Comparison of ENCODE assay signal across 8 cellular contexts in the genomic region with DNA sequence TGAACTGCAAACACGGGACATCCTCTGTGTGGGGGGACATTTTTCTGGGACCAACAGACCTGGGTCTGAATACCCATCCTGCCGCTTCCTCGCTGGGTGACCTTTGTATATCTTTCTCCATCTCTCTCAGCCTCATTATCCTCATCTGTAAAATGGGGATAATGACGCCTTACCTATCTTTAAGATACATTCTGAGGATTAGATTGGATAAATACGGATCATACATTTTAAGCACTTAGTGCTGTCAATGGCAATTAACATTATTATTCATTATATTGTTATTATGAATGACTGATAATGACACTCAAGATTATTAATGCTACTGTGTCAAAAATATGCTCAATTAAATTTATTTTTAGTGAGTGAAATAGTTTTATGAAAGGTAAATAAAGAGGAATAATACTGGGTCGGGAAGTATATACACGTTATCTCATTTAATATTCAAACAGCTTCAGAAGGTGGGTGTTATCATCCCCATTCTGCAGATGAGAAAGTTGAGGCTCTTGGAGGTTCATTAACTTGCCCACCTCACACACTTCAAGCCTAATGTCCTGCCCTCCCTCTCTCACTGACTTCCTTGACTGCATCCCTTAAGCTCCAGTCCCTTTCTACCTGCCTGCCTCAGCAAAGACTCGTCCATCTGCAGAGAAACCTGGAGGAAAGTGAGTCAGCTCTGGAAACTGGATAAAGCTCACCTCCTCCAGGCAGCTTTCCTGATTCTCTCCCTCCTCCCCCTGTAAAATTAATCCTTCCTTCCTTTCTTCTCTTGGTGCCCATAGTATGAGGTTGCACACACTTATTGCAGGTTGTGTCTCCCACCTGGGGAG.
DNase-seq lines count a peak whose midpoint lies in the region; ATAC-seq and TF ChIP-seq lines count a peak whose summit lies in the region.

No MANE protein-coding gene starts in this region.

- H3K36me3 ChIP-seq in DND-41 (ENCODE audit: insufficient read depth, low read length) (no peaks in the 10 kb centered on the region), SJSA1 (no peaks in the 10 kb centered on the region), esophagus squamous epithelium (no peaks in the 10 kb centered on the region), prostate gland (no peaks in the 10 kb centered on the region)

- no peak for ATAC-seq in DND-41 (ENCODE audit: insufficient read depth, low read depth)

- TF ChIP-seq POLR2A in esophagus squamous epithelium (IDR thresholded peaks at IDR 0.05) (no peak), prostate gland (IDR thresholded peaks at IDR 0.05) (no peak)

- TF ChIP-seq CTCF in DND-41 (IDR thresholded peaks at IDR 0.05; ENCODE audit: borderline replicate concordance, extremely low read depth, low read length, poor library complexity, severe bottlenecking) (no peak), esophagus squamous epithelium (IDR thresholded peaks at IDR 0.05) (no peak), prostate gland (IDR thresholded peaks at IDR 0.05) (no peak)

- intact Hi-C loops in esophagus squamous epithelium (cut with DNase I) (no loop called here), prostate gland (cut with DNase I) (loop anchor here (5.0 to 10.0 kb wide), 2 partner anchors 108 to 390 kb away; partner anchors contain the start of gene FGGY), posterior vena cava (cut with DNase I) (loop anchor here in 1 of 2 donors (10.0 kb wide), 1 partner anchor 240 kb away; no protein-coding TSS in a partner anchor)

- H3K4me2 ChIP-seq in DND-41 (ENCODE audit: insufficient read depth, low read length): peak overlapping the region; percentile 66

- H2AFZ ChIP-seq in DND-41 (ENCODE audit: low read depth, low read length): peak overlapping the region; percentile 90

- H3K4me3 ChIP-seq in DND-41 (ENCODE audit: low read depth in 1 of 2, low read length in 2 of 2) (peak overlapping the region in 1 of 2 experiments; percentile 57; a peak in 2 of 4 replicates), SJSA1 (peak overlapping the region; percentile 48), esophagus squamous epithelium (peak overlapping the region; percentile 44 to 84 (median 51)), prostate gland (peak overlapping the region; percentile 38 to 49)

- no peaks in the 10 kb centered on the region for H3K27me3 ChIP-seq in DND-41 (ENCODE audit: insufficient read depth, low read length, poor library complexity)
- H3K27me3 ChIP-seq in SJSA1 (replicated peaks): no peaks in the 10 kb centered on the region
- H3K27me3 ChIP-seq in esophagus squamous epithelium: no peaks in the 10 kb centered on the region
- H3K27me3 ChIP-seq in prostate gland (replicated peaks; ENCODE audit: insufficient read depth): no peaks in the 10 kb centered on the region

- no peaks in the 10 kb centered on the region for H3K9me3 ChIP-seq in DND-41 (ENCODE audit: insufficient read depth, low read length, severe bottlenecking)
- no peaks in the 10 kb centered on the region for H3K9me3 ChIP-seq in SJSA1 (replicated peaks)
- no peaks in the 10 kb centered on the region for H3K9me3 ChIP-seq in esophagus squamous epithelium
- no peaks in the 10 kb centered on the region for H3K9me3 ChIP-seq in prostate gland

- DNase-seq in DND-41: no peak
- no peak for DNase-seq in SJSA1 (ENCODE audit: low read depth in 1 of 2, low spot score in 2 of 2)
- no peak for DNase-seq in esophagus squamous epithelium (lab: John Stamatoyannopoulos, UW)
- no peak for DNase-seq in prostate gland (ENCODE audit: low spot score)
- DNase-seq in NCI-H526 (lab: John Stamatoyannopoulos, UW): no peak
- DNase-seq in posterior vena cava (ENCODE audit: low spot score): no peak
- DNase-seq in hepatic stellate cell (ENCODE audit: low spot score): no peak
- no peak for DNase-seq in AML-193 (lab: John Stamatoyannopoulos, UW)

- H3K79me2 ChIP-seq in DND-41 (ENCODE audit: insufficient read depth, low read length): no peaks in the 10 kb centered on the region

- H3K9ac ChIP-seq in DND-41 (ENCODE audit: low read depth, low read length): peak overlapping the region; percentile 66

- 54 to 57% methylated on average over 8 of the region's 8 CpGs for WGBS in esophagus squamous epithelium, 2 donors
- WGBS in prostate gland: 57% methylated on average over 8 of the region's 8 CpGs

- H3K4me1 ChIP-seq in DND-41 (ENCODE audit: insufficient read depth, low read length) (peaks cover 14% of the 10 kb centered on the region), SJSA1 (replicated peaks) (peaks cover 37% of the 10 kb centered on the region), esophagus squamous epithelium (peaks cover 7 to 47% (median 7%) of the 10 kb centered on the region in 3 donors), prostate gland (replicated peaks) (no peaks in the 10 kb centered on the region)

- H3K27ac ChIP-seq in DND-41 (ENCODE audit: low read length) (peak overlapping the region; percentile 64), SJSA1 (peak overlapping the region; percentile 94), esophagus squamous epithelium (peak overlapping the region; percentile 92 to 99 (median 96)), prostate gland (peak overlapping the region; percentile 94 to 97)

- H4K20me1 ChIP-seq in DND-41 (ENCODE audit: insufficient read depth, low read length): no peaks in the 10 kb centered on the region
